Comparison of ENCODE assay signal across 8 cellular contexts in the genomic region with DNA sequence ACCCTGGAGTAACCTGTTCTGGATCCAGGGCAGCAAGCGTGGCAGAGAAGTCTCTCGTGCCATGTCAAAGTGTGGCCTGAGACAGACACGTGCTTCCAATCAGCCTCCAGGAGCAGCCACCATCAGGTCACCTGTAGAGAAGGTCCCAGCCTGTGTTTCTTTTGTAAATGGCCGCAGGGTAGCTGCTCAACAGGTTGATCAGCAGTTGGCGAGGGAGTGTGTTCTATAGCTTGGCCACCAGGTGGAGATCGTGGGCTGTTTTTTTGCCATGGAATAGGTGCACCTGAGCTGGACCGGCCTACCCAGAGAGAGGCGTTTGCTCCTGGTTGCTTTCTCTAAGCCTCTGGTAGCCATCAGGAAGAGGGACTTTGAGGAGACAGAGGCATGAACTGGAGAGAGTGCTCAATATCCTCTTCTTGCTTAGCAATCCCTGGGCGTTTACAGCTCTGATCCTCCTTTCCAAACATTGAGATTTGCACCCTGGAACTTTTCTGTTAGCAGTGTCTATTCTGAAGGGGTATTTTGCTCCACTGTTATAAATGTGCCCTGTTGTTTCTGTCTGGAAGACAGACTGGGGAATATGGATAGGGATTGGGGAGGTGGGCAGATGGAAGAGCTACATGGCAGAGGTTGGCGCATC. TPM values are rescaled to one million over a fixed set of nuclear protein-coding genes. Genes with fewer than 3 reads are reported as not detected.
DNase-seq lines count a peak whose midpoint lies in the region; ATAC-seq and TF ChIP-seq lines count a peak whose summit lies in the region.

No MANE protein-coding gene starts in this region.

- H2BK15ac ChIP-seq in mesenchymal stem cell (ENCODE audit: low read depth, poor library complexity, severe bottlenecking): no peak overlapping the region

- peaks cover 19% of the 10 kb centered on the region for H3K4me1 Mint-ChIP-seq in activated CD4-positive, alpha-beta T cell treated with anti-CD3 and anti-CD28 coated beads for 36 hours

- ATAC-seq in HG03175 (IDR thresholded peaks at IDR 0.05; ENCODE audit: unreplicated experiment): peak; percentile 91
- ATAC-seq in activated CD4-positive, alpha-beta T cell treated with anti-CD3 and anti-CD28 coated beads for 36 hours: peak; percentile 86

- POLR2A ChIA-PET in activated CD4-positive, alpha-beta T cell treated with anti-CD3 and anti-CD28 coated beads for 36 hours (lab: Charles Lee): interaction anchor here (1.0 kb wide), 1 partner anchor 16 kb away, joined by 3 read pairs; no protein-coding TSS in a partner anchor

- no peak overlapping the region for H3K27ac Mint-ChIP-seq in activated CD4-positive, alpha-beta T cell treated with anti-CD3 and anti-CD28 coated beads for 36 hours

- intact Hi-C loops in activated CD4-positive, alpha-beta T cell treated with anti-CD3 and anti-CD28 coated beads for 36 hours (cut with DNase I, micrococcal nuclease): loop anchor here (1.0 to 5.0 kb wide), 11 partner anchors 86 to 595 kb away; no protein-coding TSS in a partner anchor

- H3K9me3 ChIP-seq in BLaER1: no peaks in the 10 kb centered on the region
- no peaks in the 10 kb centered on the region for H3K9me3 ChIP-seq in mesenchymal stem cell (ENCODE audit: control insufficient read depth, low read length)

- H3K4me2 ChIP-seq in BLaER1 (peak overlapping the region; percentile 63), mesenchymal stem cell (ENCODE audit: low read length, poor library complexity, severe bottlenecking) (no peak overlapping the region)

- H3K36me3 Mint-ChIP-seq in activated CD4-positive, alpha-beta T cell treated with anti-CD3 and anti-CD28 coated beads for 36 hours (ENCODE audit: low read depth): no peaks in the 10 kb centered on the region

- DNase-seq in GM19238 (ENCODE audit: insufficient read length, low spot score): peak; percentile 39
- peak; percentile 49 for DNase-seq in NCI-H460 (ENCODE audit: extremely low read depth, low read depth)
- peak; percentile 85 for DNase-seq in activated CD4-positive, alpha-beta T cell treated with anti-CD3 and anti-CD28 coated beads for 36 hours
- DNase-seq in coronary artery (ENCODE audit: low spot score): no peak
- DNase-seq in mesenchymal stem cell: peak; percentile 44
- peak; percentile 17 for DNase-seq in stimulated activated CD8-positive, alpha-beta memory T cell treated with anti-CD3 and anti-CD28 coated beads, Interleukin-7, amount 100 ng/mL, for 24 hours (ENCODE audit: low read depth)

- H3K9me3 Mint-ChIP-seq in activated CD4-positive, alpha-beta T cell treated with anti-CD3 and anti-CD28 coated beads for 36 hours (ENCODE audit: low read depth): no peaks in the 10 kb centered on the region

- no peak overlapping the region for H4K8ac ChIP-seq in mesenchymal stem cell (ENCODE audit: low read length)

- H3K27me3 ChIP-seq in BLaER1: no peaks in the 10 kb centered on the region
- H3K27me3 ChIP-seq in mesenchymal stem cell (ENCODE audit: control insufficient read depth in 1 of 2, insufficient read depth in 1 of 2, low read length in 2 of 2): peaks cover 0 to 65% of the 10 kb centered on the region in 2 experiments

- H3K4me3 ChIP-seq in BLaER1 (no peak overlapping the region), coronary artery (no peak overlapping the region), mesenchymal stem cell (ENCODE audit: insufficient read depth in 1 of 2, low read depth in 1 of 2, low read length in 2 of 2) (no peak overlapping the region)

- H3K23ac ChIP-seq in mesenchymal stem cell (ENCODE audit: low read length in 2 of 2): no peak overlapping the region

- no peak overlapping the region for H3K4ac ChIP-seq in mesenchymal stem cell (ENCODE audit: low read depth in 1 of 2, low read length in 2 of 2)

- no peak overlapping the region for H2BK120ac ChIP-seq in mesenchymal stem cell (ENCODE audit: low read depth, low read length)

- no peak overlapping the region for H3K14ac ChIP-seq in mesenchymal stem cell (ENCODE audit: low read length in 2 of 2)

- H2BK12ac ChIP-seq in mesenchymal stem cell (ENCODE audit: low read length in 2 of 2): no peak overlapping the region

- no peak overlapping the region for H2BK5ac ChIP-seq in mesenchymal stem cell (ENCODE audit: low read depth, low read length, poor library complexity, severe bottlenecking)

- no peak overlapping the region for H3K9ac ChIP-seq in BLaER1
- H3K9ac ChIP-seq in mesenchymal stem cell (ENCODE audit: low read length): no peak overlapping the region

- H3K4me3 Mint-ChIP-seq in activated CD4-positive, alpha-beta T cell treated with anti-CD3 and anti-CD28 coated beads for 36 hours: no peak overlapping the region

- no peaks in the 10 kb centered on the region for H3K79me1 ChIP-seq in mesenchymal stem cell (replicated peaks; ENCODE audit: low read length, poor library complexity, severe bottlenecking)

- peak; percentile 62 for TF ChIP-seq CTCF in coronary artery (IDR thresholded peaks at IDR 0.05)

- H3K27ac ChIP-seq in BLaER1 (no peak overlapping the region), coronary artery (no peak overlapping the region), mesenchymal stem cell (ENCODE audit: low read length, poor library complexity, severe bottlenecking) (no peak overlapping the region)

- H4K20me1 ChIP-seq in BLaER1: no peaks in the 10 kb centered on the region

- H2AK5ac ChIP-seq in mesenchymal stem cell (ENCODE audit: low read length, severe bottlenecking): no peak overlapping the region

- H3K4me1 ChIP-seq in BLaER1 (peaks cover 15% of the 10 kb centered on the region), mesenchymal stem cell (ENCODE audit: control insufficient read depth, insufficient read depth, low read depth, low read length) (peaks cover 2% of the 10 kb centered on the region)

- H3K36me3 ChIP-seq in BLaER1: no peaks in the 10 kb centered on the region
- H3K36me3 ChIP-seq in mesenchymal stem cell (ENCODE audit: control insufficient read depth in 1 of 2, insufficient read depth in 2 of 2, low read depth in 1 of 2, low read length in 2 of 2): no peaks in the 10 kb centered on the region

- no peak overlapping the region for H4K91ac ChIP-seq in mesenchymal stem cell (ENCODE audit: low read length)

- no peak overlapping the region for H2AFZ ChIP-seq in mesenchymal stem cell (ENCODE audit: low read depth, low read length)

- H3K18ac ChIP-seq in mesenchymal stem cell (ENCODE audit: low read depth in 1 of 2, low read length in 2 of 2): no peak overlapping the region

- 11% methylated on average over 9 of the region's 10 CpGs for WGBS in mesenchymal stem cell

- peaks cover 11% of the 10 kb centered on the region for H3K27me3 Mint-ChIP-seq in activated CD4-positive, alpha-beta T cell treated with anti-CD3 and anti-CD28 coated beads for 36 hours

- CTCF ChIA-PET in activated CD4-positive, alpha-beta T cell treated with anti-CD3 and anti-CD28 coated beads for 36 hours (lab: Charles Lee): interaction anchor here (0.5 to 4.4 kb wide), 53 partner anchors 8 to 1792 kb away, joined by 3 to 60 read pairs (median 4); a partner anchor contains a TSS

RNA-seq across cellular contexts. Expression of a gene that starts 34.2 kb away (rescaled TPM):
- not detected in 2 replicates for total RNA-seq in NCI-H460 (2014; rRNA removed; shearing (Covaris generic))
- polyA plus RNA-seq in NCI-H460 (2014; cell fraction: nucleus; rRNA removed): not detected in 2 replicates
- total RNA-seq in activated CD4-positive, alpha-beta T cell treated with anti-CD3 and anti-CD28 coated beads for 36 hours: not detected
- polyA plus RNA-seq in mesenchymal stem cell (2013, experiment 1 of 2): not detected
- polyA plus RNA-seq in mesenchymal stem cell (2013, experiment 2 of 2): not detected
